ENCODE assay signal across 14 cellular contexts in the genomic region with DNA sequence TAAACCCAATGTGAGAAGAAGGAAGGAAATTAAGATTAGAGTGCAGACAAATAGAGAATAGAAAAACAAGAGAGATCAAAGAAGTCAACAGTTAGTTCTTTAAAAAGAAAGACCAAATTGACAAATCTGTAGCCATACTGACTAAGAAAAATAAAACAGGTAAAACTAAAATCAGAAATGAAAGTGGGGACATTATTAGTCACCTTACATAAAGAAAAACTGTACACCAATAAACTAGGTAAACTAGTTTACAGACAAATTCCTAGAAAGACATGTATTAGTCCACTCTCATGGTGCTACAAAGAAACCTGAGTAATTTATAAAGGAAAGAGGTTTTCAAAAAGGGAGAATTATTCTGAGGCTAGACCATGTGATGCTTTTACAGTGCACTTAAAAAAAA. TPM values are rescaled to one million over a fixed set of nuclear protein-coding genes. Genes with fewer than 3 reads are reported as not detected.
DNase-seq lines count a peak whose midpoint lies in the region; ATAC-seq lines count a peak whose summit lies in the region.
"Had no signal": no experiment of that assay in that cellular context is flagged by ENCODE, and none has a peak within 500 bp of the region (broad histone marks: within the 10 kb centered on the region; RNA-seq: fewer than 3 reads in every experiment).

No MANE protein-coding gene starts in this region.

- DNase-seq in activated CD4-positive, CD25-positive, alpha-beta regulatory T cell treated with anti-CD3 and anti-CD28 coated beads, Interleukin-2, amount 50 U/mL, for 72 hours, result no peak
- DNase-seq in activated naive CD8-positive, alpha-beta T cell treated with anti-CD3 and anti-CD28 coated beads for 36 hours, result no peak
- no peak for DNase-seq in AML-193 (lab: John Stamatoyannopoulos, UW)
- no peak for DNase-seq in NCI-H82 (lab: John Stamatoyannopoulos, UW)
- no peak for DNase-seq in activated gamma-delta T cell treated with Interleukin-2 at 50 U/mL for 16 hours
- DNase-seq: caudate nucleus; H7; OCI-M1; stimulated activated CD4-positive, alpha-beta T cell treated with anti-CD3 and anti-CD28 coated beads, Interleukin-4, amount 100 ng/mL, for 4 hours had no signal

- H3K4me1 Mint-ChIP-seq in activated naive CD8-positive, alpha-beta T cell treated with anti-CD3 and anti-CD28 coated beads for 36 hours, result peaks cover 16% of the 10 kb centered on the region

- H3K36me3 Mint-ChIP-seq in activated naive CD8-positive, alpha-beta T cell treated with anti-CD3 and anti-CD28 coated beads for 36 hours, result peaks cover 58% of the 10 kb centered on the region

- H3K27ac Mint-ChIP-seq in activated naive CD8-positive, alpha-beta T cell treated with anti-CD3 and anti-CD28 coated beads for 36 hours, result peak overlapping the region; percentile 63

- H3K4me3 Mint-ChIP-seq in activated naive CD8-positive, alpha-beta T cell treated with anti-CD3 and anti-CD28 coated beads for 36 hours, result no peak overlapping the region

- peak; percentile 90 to 94 for ATAC-seq in activated CD4-positive, CD25-positive, alpha-beta regulatory T cell treated with anti-CD3 and anti-CD28 coated beads, Interleukin-2, amount 50 U/mL, for 24 hours
- peak; percentile 78 for ATAC-seq in GM21381 (IDR thresholded peaks at IDR 0.05; ENCODE audit: unreplicated experiment)
- peak; percentile 70 for ATAC-seq in HG03045 (IDR thresholded peaks at IDR 0.05; ENCODE audit: unreplicated experiment)
- ATAC-seq: esophagus mucosa had no signal

- H3K9me3 Mint-ChIP-seq in activated naive CD8-positive, alpha-beta T cell treated with anti-CD3 and anti-CD28 coated beads for 36 hours, result no peaks in the 10 kb centered on the region

- H3K27me3 Mint-ChIP-seq in activated naive CD8-positive, alpha-beta T cell treated with anti-CD3 and anti-CD28 coated beads for 36 hours, result no peaks in the 10 kb centered on the region

RNA-seq across cellular contexts. Expression of gene BLZF1, which starts 22.3 kb away (rescaled TPM):
- total RNA-seq in activated naive CD8-positive, alpha-beta T cell treated with anti-CD3 and anti-CD28 coated beads for 36 hours, result 10 to 100 TPM; 14.6 to 17.3 TPM

RNA-seq across cellular contexts. Expression of gene NME7, which starts 22.7 kb away (rescaled TPM):
- 10 to 100 TPM; 18.9 to 22.4 TPM for total RNA-seq in activated naive CD8-positive, alpha-beta T cell treated with anti-CD3 and anti-CD28 coated beads for 36 hours

RNA-seq across cellular contexts. Expression of gene CCDC181, which starts 37.0 kb away (rescaled TPM):
- under 1 TPM; 0.52 to 0.62 TPM for total RNA-seq in activated naive CD8-positive, alpha-beta T cell treated with anti-CD3 and anti-CD28 coated beads for 36 hours
- total RNA-seq: esophagus mucosa, subcutaneous adipose tissue had no signal
